7 cellular contexts compared by ENCODE assay signal in genomic region chr17:61998534-61998933, GRCh38.
DNase-seq lines count a peak whose midpoint lies in the region; ATAC-seq, FAIRE-seq and TF ChIP-seq lines count a peak whose summit lies in the region.
"Not testable (repeated sequence)": the region's sequence is repeated elsewhere in the genome, so short reads cannot be mapped to it uniquely, and the experiment has no call there.

No MANE protein-coding gene starts in this region.

- H4K20me1 ChIP-seq in Karpas-422 (ENCODE audit: insufficient read depth, low read depth, low read length), result not testable (repeated sequence)
- H4K20me1 ChIP-seq in astrocyte (ENCODE audit: insufficient read depth, low read length) (peaks cover 54% of the 10 kb centered on the region), osteoblast (ENCODE audit: insufficient read depth, low read length) (peaks cover 22% of the 10 kb centered on the region)

- H3K4me2 ChIP-seq in Karpas-422 (ENCODE audit: low read depth, low read length, poor library complexity, severe bottlenecking) (peak overlapping the region; percentile 87), astrocyte (ENCODE audit: low read length) (peak overlapping the region; percentile 24)
- not testable (repeated sequence) for H3K4me2 ChIP-seq in osteoblast (ENCODE audit: insufficient read depth, low read length)

- not testable (repeated sequence) for H3K9ac ChIP-seq in Karpas-422 (ENCODE audit: low read length)
- peak overlapping the region; percentile 5 for H3K9ac ChIP-seq in astrocyte (ENCODE audit: low read length)

- peaks cover 34% of the 10 kb centered on the region for H3K4me1 Mint-ChIP-seq in CD4-positive, alpha-beta T cell (ENCODE audit: low read depth)
- H3K4me1 Mint-ChIP-seq in astrocyte (ENCODE audit: low read depth, unreplicated experiment), result not testable (repeated sequence)
- peaks cover 24% of the 10 kb centered on the region for H3K4me1 Mint-ChIP-seq in stimulated activated effector memory CD8-positive, alpha-beta T cell treated with anti-CD3 and anti-CD28 coated beads, Interleukin-12 subunit alpha, Interleukin-12 subunit beta, amount 100 ng/mL, for 72 hours

- TF ChIP-seq CTCF in CD4-positive, alpha-beta T cell (IDR thresholded peaks at IDR 0.05); VCaP (conservative IDR thresholded peaks at IDR 0.05); astrocyte (IDR thresholded peaks at IDR 0.05; ENCODE audit: insufficient read depth, low read depth, low read length); osteoblast (IDR thresholded peaks at IDR 0.05; ENCODE audit: extremely low read depth, low read depth, low read length): not testable (repeated sequence)

- intact Hi-C loops in CD4-positive, alpha-beta T cell (cut with DNase I, micrococcal nuclease); Right ventricle myocardium superior (cut with DNase I): not testable (repeated sequence)

- H3K4me1 ChIP-seq in Karpas-422 (ENCODE audit: low read length), result peaks cover 52% of the 10 kb centered on the region
- H3K4me1 ChIP-seq in astrocyte (ENCODE audit: insufficient read depth, low read length), result peaks cover 14% of the 10 kb centered on the region
- H3K4me1 ChIP-seq in osteoblast (ENCODE audit: insufficient read depth, low read length), result peaks cover 19% of the 10 kb centered on the region

- not testable (repeated sequence) for H2AFZ ChIP-seq in Karpas-422 (ENCODE audit: low read length); astrocyte (ENCODE audit: low read depth, low read length); osteoblast (ENCODE audit: low read length)

- CTCF ChIA-PET in CD4-positive, alpha-beta T cell (lab: Charles Lee), result interaction anchor here (0.6 to 1.5 kb wide), 3 partner anchors 10 to 1595 kb away, joined by 3 to 5 read pairs (median 3); no protein-coding TSS in a partner anchor

- not testable (repeated sequence) for H3K9me3 Mint-ChIP-seq in CD4-positive, alpha-beta T cell; astrocyte (ENCODE audit: unreplicated experiment); stimulated activated effector memory CD8-positive, alpha-beta T cell treated with anti-CD3 and anti-CD28 coated beads, Interleukin-12 subunit alpha, Interleukin-12 subunit beta, amount 100 ng/mL, for 72 hours

- H3K27ac ChIP-seq in CD4-positive, alpha-beta T cell (ENCODE audit: low read depth, low read length), result not testable (repeated sequence)
- H3K27ac ChIP-seq in Karpas-422 (ENCODE audit: low read length) (peak overlapping the region; percentile 84), VCaP (peak overlapping the region; percentile 42), astrocyte (ENCODE audit: low read depth, low read length) (peak overlapping the region; percentile 74), osteoblast (ENCODE audit: low read depth, low read length) (peak overlapping the region; percentile 81)

- DNase-seq in CD4-positive, alpha-beta T cell; Karpas-422; astrocyte (ENCODE audit: low read depth); Right ventricle myocardium superior; osteoblast (ENCODE audit: insufficient read length, low spot score, missing footprints); stimulated activated effector memory CD8-positive, alpha-beta T cell treated with anti-CD3 and anti-CD28 coated beads, Interleukin-12 subunit alpha, Interleukin-12 subunit beta, amount 100 ng/mL, for 72 hours (ENCODE audit: low spot score in 2 of 2): not testable (repeated sequence)

- H3K36me3 ChIP-seq in Karpas-422 (ENCODE audit: insufficient read depth, low read length) (peaks cover 18% of the 10 kb centered on the region; the same call in 1 of the 2 replicates), osteoblast (ENCODE audit: insufficient read depth, low read length) (peaks cover 14% of the 10 kb centered on the region)
- not testable (repeated sequence) for H3K36me3 ChIP-seq in astrocyte (ENCODE audit: insufficient read depth, low read length)

- not testable (repeated sequence) for H3K27me3 ChIP-seq in CD4-positive, alpha-beta T cell (ENCODE audit: control insufficient read depth, insufficient read depth, low read length); Karpas-422 (ENCODE audit: low read length); astrocyte (ENCODE audit: insufficient read depth, low read length); osteoblast (ENCODE audit: insufficient read depth, low read length)

- ATAC-seq in CD4-positive, alpha-beta T cell (ENCODE audit: poor library complexity); stimulated activated effector memory CD8-positive, alpha-beta T cell treated with anti-CD3 and anti-CD28 coated beads, Interleukin-12 subunit alpha, Interleukin-12 subunit beta, amount 100 ng/mL, for 72 hours: not testable (repeated sequence)
- ATAC-seq in Right ventricle myocardium superior (ENCODE audit: poor library complexity), result peak; percentile 18

- H3K27me3 Mint-ChIP-seq in CD4-positive, alpha-beta T cell; astrocyte (ENCODE audit: low read depth, unreplicated experiment): not testable (repeated sequence)

- POLR2A ChIA-PET in CD4-positive, alpha-beta T cell (lab: Charles Lee), result not testable (repeated sequence)

- H3K4me3 ChIP-seq in Karpas-422 (ENCODE audit: low read length), result peak overlapping the region; percentile 49; the same call in 1 of the 2 replicates
- not testable (repeated sequence) for H3K4me3 ChIP-seq in astrocyte (ENCODE audit: insufficient read depth, low read depth, low read length); osteoblast (ENCODE audit: insufficient read depth, low read length)

- H3K36me3 Mint-ChIP-seq in CD4-positive, alpha-beta T cell (ENCODE audit: low read depth), result peaks cover 44% of the 10 kb centered on the region
- not testable (repeated sequence) for H3K36me3 Mint-ChIP-seq in astrocyte (ENCODE audit: low read depth, unreplicated experiment)
- peaks cover 68% of the 10 kb centered on the region for H3K36me3 Mint-ChIP-seq in stimulated activated effector memory CD8-positive, alpha-beta T cell treated with anti-CD3 and anti-CD28 coated beads, Interleukin-12 subunit alpha, Interleukin-12 subunit beta, amount 100 ng/mL, for 72 hours

- not testable (repeated sequence) for H3K4me3 Mint-ChIP-seq in CD4-positive, alpha-beta T cell; astrocyte (ENCODE audit: unreplicated experiment); stimulated activated effector memory CD8-positive, alpha-beta T cell treated with anti-CD3 and anti-CD28 coated beads, Interleukin-12 subunit alpha, Interleukin-12 subunit beta, amount 100 ng/mL, for 72 hours

- not testable (repeated sequence) for H3K9me3 ChIP-seq in CD4-positive, alpha-beta T cell (ENCODE audit: control insufficient read depth, low read length); Karpas-422 (ENCODE audit: low read length); astrocyte (ENCODE audit: insufficient read depth, low read depth, low read length); osteoblast (ENCODE audit: low read depth, low read length)

- H3K9me2 ChIP-seq in Karpas-422 (replicated peaks; ENCODE audit: insufficient read depth, low read length), result not testable (repeated sequence)

- peaks cover 89% of the 10 kb centered on the region for H3K79me2 ChIP-seq in Karpas-422 (ENCODE audit: low read length)
- H3K79me2 ChIP-seq in astrocyte (ENCODE audit: insufficient read depth, low read length), result peaks cover 77% of the 10 kb centered on the region
- peaks cover 61% of the 10 kb centered on the region for H3K79me2 ChIP-seq in osteoblast (ENCODE audit: insufficient read depth, low read length)

- peak overlapping the region; percentile 22 for H3K27ac Mint-ChIP-seq in CD4-positive, alpha-beta T cell
- H3K27ac Mint-ChIP-seq in astrocyte (ENCODE audit: unreplicated experiment), result not testable (repeated sequence)
- H3K27ac Mint-ChIP-seq in stimulated activated effector memory CD8-positive, alpha-beta T cell treated with anti-CD3 and anti-CD28 coated beads, Interleukin-12 subunit alpha, Interleukin-12 subunit beta, amount 100 ng/mL, for 72 hours, result peak overlapping the region; percentile 8

- not testable (repeated sequence) for FAIRE-seq in astrocyte (lab: Jason Lieb, UNC)
